In the genomic region with DNA sequence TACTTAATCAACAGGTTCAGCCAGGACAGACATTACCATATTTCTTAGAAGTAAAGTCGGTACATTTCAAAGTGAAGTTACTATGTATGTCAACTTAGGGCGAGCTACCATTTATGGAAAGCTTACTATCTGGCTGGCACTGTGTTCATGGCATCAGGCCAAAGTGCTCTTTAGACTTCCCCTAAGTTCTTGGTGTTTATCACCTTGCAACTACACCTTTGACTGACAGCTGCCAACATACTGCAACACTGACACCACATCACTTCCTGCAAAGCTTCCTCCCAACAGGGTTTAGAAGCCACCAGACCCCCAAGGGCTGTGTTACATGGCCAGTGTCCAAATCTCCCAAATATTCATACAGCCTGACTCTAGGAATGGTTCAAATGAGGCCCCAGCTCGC, we compare ENCODE assay signal across 1 cellular context.
TF ChIP-seq lines count a peak whose summit lies in the region.

No MANE protein-coding gene starts in this region.

TF ChIP-seq in HCT116, 20 proteins besides CTCF, POLR2A, EP300 and RAD21:
- TF ChIP-seq CEBPB (IDR thresholded peaks at IDR 0.05; ENCODE audit: low read depth) (no peak), SP1 (IDR thresholded peaks at IDR 0.05; ENCODE audit: low read depth) (no peak), FOSL1 (IDR thresholded peaks at IDR 0.05; ENCODE audit: low read depth) (no peak), CBX3 (IDR thresholded peaks at IDR 0.05; ENCODE audit: low read depth) (no peak)
